ENCODE assay signal across 20 cellular contexts in the genomic region with DNA sequence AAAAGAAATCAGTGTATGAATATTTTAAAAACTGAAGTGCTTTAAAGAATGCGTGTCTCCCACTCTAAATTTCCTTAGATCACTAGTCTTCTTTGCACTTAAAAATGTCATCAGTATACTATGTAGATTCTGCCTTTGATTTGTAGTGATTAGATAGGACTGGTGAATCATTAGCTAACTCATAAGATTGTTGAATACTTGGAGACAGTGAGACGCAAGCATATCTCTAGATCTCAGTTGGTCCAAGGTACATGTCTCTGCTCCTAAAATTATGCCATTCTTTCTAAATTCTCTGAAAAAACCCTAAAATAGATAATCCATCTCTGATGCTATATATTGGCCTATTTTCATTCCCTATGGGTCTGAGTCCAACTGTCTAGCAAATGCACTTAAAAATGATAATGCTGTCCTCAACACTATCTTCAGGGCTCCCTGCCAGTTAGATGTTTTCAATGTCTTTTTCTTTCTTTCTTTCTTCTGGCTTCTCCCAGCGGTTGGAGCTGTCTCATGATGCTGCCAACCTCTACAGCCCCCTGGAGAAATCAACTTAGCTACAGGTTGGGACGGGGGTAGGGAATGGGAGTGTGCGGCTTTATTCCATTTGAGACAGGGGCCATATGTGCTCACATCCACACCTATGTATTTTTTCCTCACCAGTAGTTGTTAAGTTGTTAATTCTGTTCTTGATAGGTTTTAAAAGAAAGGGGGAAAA.
DNase-seq lines count a peak whose midpoint lies in the region; ATAC-seq and TF ChIP-seq lines count a peak whose summit lies in the region.
"Had no signal": no experiment of that assay in that cellular context is flagged by ENCODE, and none has a peak within 500 bp of the region (broad histone marks: within the 10 kb centered on the region; RNA-seq: fewer than 3 reads in every experiment).

No MANE protein-coding gene starts in this region.

- H3K18ac ChIP-seq in neuronal stem cell (ENCODE audit: low read length), result peak overlapping the region; percentile 76

- H3K4me2 ChIP-seq in hepatocyte (peak overlapping the region; percentile 45), neuronal stem cell (ENCODE audit: insufficient read depth, low read length, poor library complexity, severe bottlenecking) (no peak overlapping the region)

- no peak overlapping the region for H4K91ac ChIP-seq in neuronal stem cell (ENCODE audit: low read depth, low read length, poor library complexity)

- H3K79me2 ChIP-seq in hepatocyte, result no peaks in the 10 kb centered on the region

- H3K4me3 Mint-ChIP-seq in HFFc6, result peak overlapping the region; percentile 32; the same call in 1 of the 2 replicates
- H3K4me3 Mint-ChIP-seq: immature natural killer cell; natural killer cell treated with Interleukin-12 subunit alpha and Interleukin-12 subunit beta and Interleukin-15 and Interleukin-18, amount 100 ng/mL, for 72 hours; stimulated activated effector memory CD8-positive, alpha-beta T cell treated with anti-CD3 and anti-CD28 coated beads, Interleukin-12 subunit alpha, Interleukin-12 subunit beta, amount 100 ng/mL, for 72 hours had no signal

- no peak overlapping the region for H3K23ac ChIP-seq in neuronal stem cell (ENCODE audit: low read depth, low read length, poor library complexity)

- H3K27me3 Mint-ChIP-seq in HFFc6 (ENCODE audit: insufficient read depth), result no peaks in the 10 kb centered on the region
- H3K27me3 Mint-ChIP-seq: natural killer cell treated with Interleukin-12 subunit alpha and Interleukin-12 subunit beta and Interleukin-15 and Interleukin-18, amount 100 ng/mL, for 72 hours had no signal

- no peaks in the 10 kb centered on the region for H3K9me3 ChIP-seq in SJCRH30 (replicated peaks)
- no peaks in the 10 kb centered on the region for H3K9me3 ChIP-seq in hepatocyte (ENCODE audit: low read depth)
- no peaks in the 10 kb centered on the region for H3K9me3 ChIP-seq in neuronal stem cell (replicated peaks in 1 of 2; ENCODE audit: control insufficient read depth in 2 of 2, insufficient read depth in 1 of 2, low read depth in 1 of 2, low read length in 2 of 2)
- H3K9me3 ChIP-seq: BE2C, MG63, testis had no signal

- DNase-seq in HFFc6 (peak; percentile 63), SJCRH30 (peak; percentile 35 to 64), hepatocyte (ENCODE audit: low spot score) (no peak), neuronal stem cell (ENCODE audit: low spot score) (no peak), NCI-H2227 (lab: John Stamatoyannopoulos, UW; ENCODE audit: unreplicated experiment) (no peak), NCI-H1930 (lab: John Stamatoyannopoulos, UW) (no peak)
- no peak for DNase-seq in stimulated activated CD4-positive, alpha-beta T cell treated with anti-CD3 and anti-CD28 coated beads, Interleukin-1b, Interleukin-23, amount 100 ng/mL, for 48 hours
- DNase-seq: activated CD4-positive, alpha-beta T cell treated with anti-CD3 and anti-CD28 coated beads, Interleukin-2, amount 50 U/mL, for 1 hour; activated naive CD4-positive, alpha-beta T cell treated with Interleukin-2 at 50 U/mL for 16 hours; activated T-cell treated with anti-CD3 and anti-CD28 coated beads for 4 hours; BE2C; immature natural killer cell; MG63; NCI-H1436 treated with DMSO at 0.1 percent for 48 hours had no signal

- H3K9ac ChIP-seq in neuronal stem cell (ENCODE audit: low read depth, low read length, poor library complexity), result no peak overlapping the region

- H3K4ac ChIP-seq in neuronal stem cell (ENCODE audit: low read length), result no peak overlapping the region

- no peak overlapping the region for H2BK15ac ChIP-seq in neuronal stem cell (ENCODE audit: low read length)

- no peaks in the 10 kb centered on the region for H3K9me3 Mint-ChIP-seq in HFFc6
- H3K9me3 Mint-ChIP-seq: immature natural killer cell; natural killer cell treated with Interleukin-12 subunit alpha and Interleukin-12 subunit beta and Interleukin-15 and Interleukin-18, amount 100 ng/mL, for 72 hours; stimulated activated effector memory CD8-positive, alpha-beta T cell treated with anti-CD3 and anti-CD28 coated beads, Interleukin-12 subunit alpha, Interleukin-12 subunit beta, amount 100 ng/mL, for 72 hours had no signal

- TF ChIP-seq CTCF in HFFc6 (IDR thresholded peaks at IDR 0.05), result no peak
- TF ChIP-seq CTCF in hepatocyte (IDR thresholded peaks at IDR 0.05; ENCODE audit: poor library complexity), result no peak

- ATAC-seq in HG02623 (IDR thresholded peaks at IDR 0.05; ENCODE audit: unreplicated experiment), result no peak
- ATAC-seq: esophagus mucosa; stimulated activated effector memory CD8-positive, alpha-beta T cell treated with anti-CD3 and anti-CD28 coated beads, Interleukin-12 subunit alpha, Interleukin-12 subunit beta, amount 100 ng/mL, for 72 hours had no signal

- H4K20me1 ChIP-seq in hepatocyte (ENCODE audit: insufficient read depth, poor library complexity, severe bottlenecking), result no peaks in the 10 kb centered on the region

- no peak overlapping the region for H4K8ac ChIP-seq in neuronal stem cell (ENCODE audit: low read depth, low read length)

- no peak overlapping the region for H2AFZ ChIP-seq in hepatocyte
- H2AFZ ChIP-seq in neuronal stem cell (ENCODE audit: low read length), result peak overlapping the region; percentile 54

- H3K4me1 ChIP-seq in SJCRH30, result peaks cover 65% of the 10 kb centered on the region
- H3K4me1 ChIP-seq in hepatocyte (ENCODE audit: insufficient read depth), result peaks cover 32% of the 10 kb centered on the region
- H3K4me1 ChIP-seq in neuronal stem cell (ENCODE audit: control insufficient read depth in 2 of 2, insufficient read depth in 1 of 2, low read depth in 1 of 2, low read length in 2 of 2), result peaks cover 11 to 29% of the 10 kb centered on the region in 2 donors
- H3K4me1 ChIP-seq: testis had no signal

- no peaks in the 10 kb centered on the region for H3K9me2 ChIP-seq in hepatocyte (replicated peaks; ENCODE audit: insufficient read depth)

- H3K27me3 ChIP-seq in SJCRH30, result no peaks in the 10 kb centered on the region
- no peaks in the 10 kb centered on the region for H3K27me3 ChIP-seq in hepatocyte
- no peaks in the 10 kb centered on the region for H3K27me3 ChIP-seq in neuronal stem cell (ENCODE audit: control insufficient read depth in 3 of 3, insufficient read depth in 3 of 3, low read depth in 1 of 3, low read length in 3 of 3)
- H3K27me3 ChIP-seq: BE2C, MG63, testis had no signal

- H3K36me3 ChIP-seq in SJCRH30, result no peaks in the 10 kb centered on the region
- no peaks in the 10 kb centered on the region for H3K36me3 ChIP-seq in hepatocyte (replicated peaks; ENCODE audit: insufficient read depth, low read depth)
- no peaks in the 10 kb centered on the region for H3K36me3 ChIP-seq in neuronal stem cell (replicated peaks in 1 of 2; ENCODE audit: control insufficient read depth in 2 of 2, insufficient read depth in 2 of 2, low read length in 2 of 2)
- H3K36me3 ChIP-seq: BE2C, MG63 had no signal

- H3K14ac ChIP-seq in neuronal stem cell (ENCODE audit: low read length), result no peak overlapping the region

- peak overlapping the region; percentile 73 for H3K27ac Mint-ChIP-seq in HFFc6
- H3K27ac Mint-ChIP-seq: immature natural killer cell; natural killer cell treated with Interleukin-12 subunit alpha and Interleukin-12 subunit beta and Interleukin-15 and Interleukin-18, amount 100 ng/mL, for 72 hours; stimulated activated effector memory CD8-positive, alpha-beta T cell treated with anti-CD3 and anti-CD28 coated beads, Interleukin-12 subunit alpha, Interleukin-12 subunit beta, amount 100 ng/mL, for 72 hours had no signal

- H3K4me1 Mint-ChIP-seq in HFFc6 (ENCODE audit: low read depth), result peaks cover 82% of the 10 kb centered on the region
- H3K4me1 Mint-ChIP-seq: stimulated activated effector memory CD8-positive, alpha-beta T cell treated with anti-CD3 and anti-CD28 coated beads, Interleukin-12 subunit alpha, Interleukin-12 subunit beta, amount 100 ng/mL, for 72 hours had no signal

- 70% methylated on average over 5 of the region's 5 CpGs for WGBS in hepatocyte (ENCODE audit: low lambda C conversion rate, missing lambda C conversion rate)
- WGBS in neuronal stem cell (ENCODE audit: extremely low coverage in 2 of 2, insufficient read length in 2 of 2, insufficient replicate concordance in 1 of 2), 2 donors, result no CpG with 5 or more reads among the region's 5 CpGs

- H2BK120ac ChIP-seq in neuronal stem cell (ENCODE audit: low read depth, low read length), result no peak overlapping the region

- H3K36me3 Mint-ChIP-seq in HFFc6 (ENCODE audit: low read depth), result peaks cover 12% of the 10 kb centered on the region
- H3K36me3 Mint-ChIP-seq: immature natural killer cell; natural killer cell treated with Interleukin-12 subunit alpha and Interleukin-12 subunit beta and Interleukin-15 and Interleukin-18, amount 100 ng/mL, for 72 hours; stimulated activated effector memory CD8-positive, alpha-beta T cell treated with anti-CD3 and anti-CD28 coated beads, Interleukin-12 subunit alpha, Interleukin-12 subunit beta, amount 100 ng/mL, for 72 hours had no signal

- no peak overlapping the region for H2BK5ac ChIP-seq in neuronal stem cell (ENCODE audit: low read length)

- no peaks in the 10 kb centered on the region for H3K79me1 ChIP-seq in neuronal stem cell (ENCODE audit: low read depth, low read length)

- H2AK5ac ChIP-seq in neuronal stem cell (ENCODE audit: low read depth, low read length), result no peak overlapping the region

- H3K4me3 ChIP-seq in SJCRH30 (peak overlapping the region; percentile 32), hepatocyte (no peak overlapping the region), neuronal stem cell (ENCODE audit: low read length in 2 of 2) (peak overlapping the region in 1 of 2 donors; percentile 29)
- H3K4me3 ChIP-seq: lung, MG63, testis had no signal

- H3K27ac ChIP-seq in SJCRH30 (peak overlapping the region; percentile 94), hepatocyte (peak overlapping the region; percentile 58), neuronal stem cell (replicated peaks; ENCODE audit: low read length) (peak overlapping the region; percentile 81)
- H3K27ac ChIP-seq: testis had no signal

- no peak overlapping the region for H2BK12ac ChIP-seq in neuronal stem cell (ENCODE audit: low read length)

Comparison
In these comparisons a context has a peak if more than half of its experiments do, and no peak if none do; other contexts are left out.
1. DNase-seq: peak in HFFc6 (single experiment) and SJCRH30 (2 of 2); none in hepatocyte (single experiment), neuronal stem cell (single experiment), NCI-H2227 (single experiment), NCI-H1930 (0 of 2) and stimulated activated CD4-positive, alpha-beta T cell treated with anti-CD3 and anti-CD28 coated beads, Interleukin-1b, Interleukin-23, amount 100 ng/mL, for 48 hours (single experiment).
2. Peak in every context shown above with its lines, with median percentiles within 50 percentile points of each other: H3K27ac ChIP-seq.